In genomic region chr6:11785449-11785951, GRCh38 we compare ENCODE assay signal across 9 cellular contexts. TPM values are rescaled to one million over a fixed set of nuclear protein-coding genes. Genes with fewer than 3 reads are reported as not detected.
DNase-seq lines count a peak whose midpoint lies in the region; ATAC-seq and TF ChIP-seq lines count a peak whose summit lies in the region.
"Had no signal": no experiment of that assay in that cellular context is flagged by ENCODE, and none has a peak within 500 bp of the region (broad histone marks: within the 10 kb centered on the region; RNA-seq: fewer than 3 reads in every experiment).

No MANE protein-coding gene starts in this region.

- TF ChIP-seq CTCF in body of pancreas (IDR thresholded peaks at IDR 0.05), result no peak

- WGBS in body of pancreas, 2 donors, result 13% methylated on average over 8 of the region's 8 CpGs

- H3K4me1 ChIP-seq in body of pancreas, result peaks cover 16% of the 10 kb centered on the region

- peak overlapping the region; percentile 24; the same call in 1 of the 2 replicates for H3K4me3 ChIP-seq in GM08714 (ENCODE audit: low read length)
- H3K4me3 ChIP-seq in body of pancreas, result no peak overlapping the region

- peak; percentile 33 for DNase-seq in GM19240 (ENCODE audit: insufficient read length, low spot score)
- DNase-seq in body of pancreas, result peak; percentile 33 to 59 (median 54)
- no peak for DNase-seq in activated gamma-delta T cell treated with Interleukin-2 at 50 U/mL for 16 hours
- DNase-seq in NCI-H82 treated with DMSO at 0.1 percent for 48 hours (lab: John Stamatoyannopoulos, UW; ENCODE audit: unreplicated experiment), result no peak
- DNase-seq in globus pallidus (ENCODE audit: low spot score), result no peak
- no peak for DNase-seq in KG1 (lab: John Stamatoyannopoulos, UW)

- peak; percentile 57 for ATAC-seq in HG03354 (IDR thresholded peaks at IDR 0.05; ENCODE audit: poor library complexity, severe bottlenecking, unreplicated experiment)
- peak; percentile 85 for ATAC-seq in body of pancreas
- ATAC-seq: HCT116 had no signal

- no peaks in the 10 kb centered on the region for H3K36me3 ChIP-seq in body of pancreas (replicated peaks in 1 of 2; ENCODE audit: insufficient read depth in 1 of 2, low read depth in 2 of 2)

- no peaks in the 10 kb centered on the region for H3K9me3 ChIP-seq in body of pancreas

- no peaks in the 10 kb centered on the region for H3K27me3 ChIP-seq in body of pancreas

- intact Hi-C loops in body of pancreas (cut with DNase I), result no loop called here

- peak overlapping the region in 3 of 4 donors; percentile 20 to 66 (median 52) for H3K27ac ChIP-seq in body of pancreas

- TF ChIP-seq POLR2A in body of pancreas (IDR thresholded peaks at IDR 0.05), result no peak

RNA-seq across cellular contexts. Expression of gene ADTRP, which starts 6.9 kb away (rescaled TPM):
- not detected for total RNA-seq in body of pancreas

Comparison
In these comparisons a context has a peak if more than half of its experiments do, and no peak if none do; other contexts are left out.
1. DNase-seq: peak in GM19240 (single experiment) and body of pancreas (4 of 4); none in activated gamma-delta T cell treated with Interleukin-2 at 50 U/mL for 16 hours (single experiment), NCI-H82 treated with DMSO at 0.1 percent for 48 hours (single experiment), globus pallidus (single experiment) and KG1 (single experiment).